In genomic region chr20:3980260-3981131, GRCh38 we compare ENCODE assay signal across 8 cellular contexts. TPM values are rescaled to one million over a fixed set of nuclear protein-coding genes. Genes with fewer than 3 reads are reported as not detected.
A peak's percentile ranks its signal among the peaks of the same experiment; 100 is the strongest.
DNase-seq lines count a peak whose midpoint lies in the region; ATAC-seq and TF ChIP-seq lines count a peak whose summit lies in the region.

No MANE protein-coding gene starts in this region.

- DNase-seq in BJ (ENCODE audit: low read depth) (peak; percentile 25), fibroblast of gingiva (ENCODE audit: low read depth) (peak; percentile 49), sciatic nerve (ENCODE audit: low spot score) (no peak), midbrain (lab: John Stamatoyannopoulos, UW) (no peak)
- DNase-seq in activated CD4-positive, alpha-beta T cell treated with anti-CD3 and anti-CD28 coated beads, Interleukin-2, amount 50 U/mL, for 4 hours, result peak; percentile 23 to 30

- POLR2A ChIA-PET in BJ (lab: Charles Lee), result interaction anchor here (0.7 kb wide), 1 partner anchor 92 kb away, joined by 4 read pairs; no protein-coding TSS in a partner anchor

- peak; percentile 51 for ATAC-seq in HG03432 (IDR thresholded peaks at IDR 0.05; ENCODE audit: unreplicated experiment)
- peak; percentile 82 for ATAC-seq in sciatic nerve
- no peak for ATAC-seq in GM21528 (IDR thresholded peaks at IDR 0.05; ENCODE audit: low FRiP score, unreplicated experiment)
- no peak for ATAC-seq in GM19455 (IDR thresholded peaks at IDR 0.05; ENCODE audit: unreplicated experiment)

- no peaks in the 10 kb centered on the region for H3K36me3 ChIP-seq in BJ (ENCODE audit: control insufficient read depth, insufficient read depth, low read length)

- CTCF ChIA-PET in BJ (lab: Yijun Ruan, JAX), result no interaction called here

- H3K4me3 ChIP-seq in BJ (ENCODE audit: low read depth, low read length), result peak overlapping the region; percentile 2; the same call in 1 of the 2 replicates

- intact Hi-C loops in sciatic nerve (cut with DNase I), result no loop called here

- no peaks in the 10 kb centered on the region for H3K27me3 ChIP-seq in BJ (ENCODE audit: control insufficient read depth, insufficient read depth, low read length)

- TF ChIP-seq CTCF in BJ (IDR thresholded peaks at IDR 0.05; ENCODE audit: insufficient read depth, low read depth, low read length), result no peak

RNA-seq across cellular contexts. Expression of gene RNF24, which starts 34.9 kb away (rescaled TPM):
- polyA plus RNA-seq in BJ (2011; rRNA removed), result 10.7 and 11.2 TPM in 2 replicates
- polyA minus RNA-seq in BJ (2011; rRNA and poly(A)+ RNA removed), result 10.8 and 12.5 TPM in 2 replicates
- 37.7 TPM for total RNA-seq in sciatic nerve

Comparison
In these comparisons a context has a peak if more than half of its experiments do, and no peak if none do; other contexts are left out.
1. DNase-seq: peak in BJ (single experiment), activated CD4-positive, alpha-beta T cell treated with anti-CD3 and anti-CD28 coated beads, Interleukin-2, amount 50 U/mL, for 4 hours (2 of 2) and fibroblast of gingiva (single experiment); none in sciatic nerve (single experiment) and midbrain (single experiment).
2. ATAC-seq: peak in HG03432 (single experiment) and sciatic nerve (single experiment); none in GM21528 (single experiment) and GM19455 (single experiment).